26 cellular contexts compared by ENCODE assay signal in genomic region chr9:106532616-106533015, GRCh38.
"Had no signal": no experiment of that assay in that cellular context is flagged by ENCODE, and none has a peak within 500 bp of the region (broad histone marks: within the 10 kb centered on the region; RNA-seq: fewer than 3 reads in every experiment).

No MANE protein-coding gene starts in this region.

- H3K4me3 Mint-ChIP-seq: immature natural killer cell; naive thymus-derived CD8-positive, alpha-beta T cell; stimulated activated naive CD8-positive, alpha-beta T cell treated with anti-CD3 and anti-CD28 coated beads, Interleukin-15, amount 100 ng/mL, for 72 hours had no signal

- H3K79me2 ChIP-seq: hepatocyte had no signal

- H3K4me1 Mint-ChIP-seq: naive thymus-derived CD8-positive, alpha-beta T cell; stimulated activated naive CD8-positive, alpha-beta T cell treated with anti-CD3 and anti-CD28 coated beads, Interleukin-15, amount 100 ng/mL, for 72 hours had no signal

- H3K36me3 ChIP-seq: esophagus muscularis mucosa, gastroesophageal sphincter, heart left ventricle, lower lobe of right lung, prostate gland, right atrium auricular region, suprapubic skin, transverse colon, vagina had no signal

- H3K4me1 ChIP-seq: foreskin keratinocyte, gastroesophageal sphincter, lower lobe of right lung, prostate gland, vagina had no signal

- H3K27ac ChIP-seq: esophagus muscularis mucosa, foreskin keratinocyte, gastroesophageal sphincter, heart left ventricle, hepatocyte, lower lobe of right lung, prostate gland, right atrium auricular region, suprapubic skin, transverse colon, vagina had no signal

- H3K27ac Mint-ChIP-seq: naive thymus-derived CD8-positive, alpha-beta T cell; stimulated activated naive CD8-positive, alpha-beta T cell treated with anti-CD3 and anti-CD28 coated beads, Interleukin-15, amount 100 ng/mL, for 72 hours had no signal

- H3K9me3 ChIP-seq: esophagus muscularis mucosa, gastroesophageal sphincter, heart left ventricle, lower lobe of right lung, prostate gland, right atrium auricular region, suprapubic skin, transverse colon, vagina had no signal

- H2AFZ ChIP-seq: hepatocyte had no signal

- H3K36me3 Mint-ChIP-seq: immature natural killer cell; naive thymus-derived CD8-positive, alpha-beta T cell had no signal

- H3K27me3 ChIP-seq: esophagus muscularis mucosa, foreskin keratinocyte, gastroesophageal sphincter, heart left ventricle, hepatocyte, right atrium auricular region, suprapubic skin, transverse colon, vagina had no signal

- H3K4me2 ChIP-seq: hepatocyte, smooth muscle cell had no signal

- H3K4me3 ChIP-seq: esophagus muscularis mucosa, gastroesophageal sphincter, heart left ventricle, hepatocyte, lower lobe of right lung, prostate gland, right atrium auricular region, smooth muscle cell, suprapubic skin, transverse colon, vagina had no signal

- H3K9me3 Mint-ChIP-seq: immature natural killer cell had no signal

- H3K27me3 Mint-ChIP-seq: naive thymus-derived CD8-positive, alpha-beta T cell; stimulated activated naive CD8-positive, alpha-beta T cell treated with anti-CD3 and anti-CD28 coated beads, Interleukin-15, amount 100 ng/mL, for 72 hours had no signal

- DNase-seq: dermis blood vessel endothelial cell; effector memory CD4-positive, alpha-beta T cell; foreskin keratinocyte; heart left ventricle; immature natural killer cell; islet precursor cell; left ventricle myocardium superior; lower lobe of right lung; naive thymus-derived CD8-positive, alpha-beta T cell; nucleus accumbens; stimulated activated CD4-positive, alpha-beta T cell treated with anti-CD3 and anti-CD28 coated beads, Interleukin-12 subunit alpha, Interleukin-12 subunit beta, amount 100 ng/mL, for 4 hours; stimulated activated CD4-positive, alpha-beta T cell treated with anti-CD3 and anti-CD28 coated beads, Interleukin-1b, Interleukin-23, amount 100 ng/mL, for 48 hours; stimulated activated CD4-positive, alpha-beta T cell treated with anti-CD3 and anti-CD28 coated beads, Interleukin-4, amount 100 ng/mL, for 1 hour; stimulated activated CD8-positive, alpha-beta memory T cell treated with anti-CD3 and anti-CD28 coated beads, Interleukin-4, amount 100 ng/mL, for 48 hours; stimulated activated naive CD4-positive, alpha-beta T cell; stimulated activated naive CD8-positive, alpha-beta T cell treated with anti-CD3 and anti-CD28 coated beads, Interleukin-15, amount 100 ng/mL, for 72 hours; transverse colon had no signal

- ATAC-seq: foreskin keratinocyte; gastroesophageal sphincter; heart left ventricle; left ventricle myocardium superior; naive thymus-derived CD8-positive, alpha-beta T cell; sciatic nerve; stimulated activated naive CD8-positive, alpha-beta T cell treated with anti-CD3 and anti-CD28 coated beads, Interleukin-15, amount 100 ng/mL, for 72 hours had no signal
